ENCODE assay signal across 17 cellular contexts in genomic region chr7:102469972-102470825, GRCh38. TPM values are rescaled to one million over a fixed set of nuclear protein-coding genes. Genes with fewer than 3 reads are reported as not detected.
DNase-seq lines count a peak whose midpoint lies in the region; ATAC-seq and TF ChIP-seq lines count a peak whose summit lies in the region.
"Had no signal": no experiment of that assay in that cellular context is flagged by ENCODE, and none has a peak within 500 bp of the region (broad histone marks: within the 10 kb centered on the region; RNA-seq: fewer than 3 reads in every experiment).

No MANE protein-coding gene starts in this region.

- H3K4me1 Mint-ChIP-seq in osteocyte (ENCODE audit: unreplicated experiment) (peaks cover 10% of the 10 kb centered on the region), HFFc6 (ENCODE audit: low read depth) (peaks cover 19% of the 10 kb centered on the region)

- H3K36me3 Mint-ChIP-seq in osteocyte (ENCODE audit: unreplicated experiment), result peaks cover 4% of the 10 kb centered on the region
- peaks cover 5% of the 10 kb centered on the region; the same call in 1 of the 2 replicates for H3K36me3 Mint-ChIP-seq in HFFc6 (ENCODE audit: low read depth)

- CTCF ChIA-PET in HEK293 (lab: Yijun Ruan, JAX), result no interaction called here

- no peak overlapping the region for H3K27ac Mint-ChIP-seq in osteocyte (ENCODE audit: unreplicated experiment)
- H3K27ac Mint-ChIP-seq in HFFc6, result no peak overlapping the region
- H3K27ac Mint-ChIP-seq: activated naive CD4-positive, alpha-beta T cell treated with anti-CD3 and anti-CD28 coated beads, Interleukin-2, amount 10 ng/mL, durations not matched to agents 7 days and 5 days had no signal

- TF ChIP-seq CTCF in BE2C (IDR thresholded peaks at IDR 0.05; ENCODE audit: low read depth, low read length) (no peak), HEK293 (tag by site-specific recombination; IDR thresholded peaks at IDR 0.05) (no peak), osteocyte (IDR thresholded peaks at IDR 0.05) (no peak), HFFc6 (IDR thresholded peaks at IDR 0.05) (no peak)

- intact Hi-C loops in left cardiac atrium (cut with DNase I), result no loop called here

- H3K27me3 ChIP-seq in BE2C, result no peaks in the 10 kb centered on the region
- H3K27me3 ChIP-seq: left lung, SJSA1 had no signal

- no peak overlapping the region for H3K27ac ChIP-seq in HEK293 (ENCODE audit: extremely low read depth, low read depth, low read length)
- H3K27ac ChIP-seq: epithelial cell of prostate, left lung, SJSA1 had no signal

- no peaks in the 10 kb centered on the region for H3K27me3 Mint-ChIP-seq in osteocyte (ENCODE audit: unreplicated experiment)
- H3K27me3 Mint-ChIP-seq in HFFc6 (ENCODE audit: insufficient read depth), result peaks cover 5% of the 10 kb centered on the region
- H3K27me3 Mint-ChIP-seq: activated naive CD4-positive, alpha-beta T cell treated with anti-CD3 and anti-CD28 coated beads, Interleukin-2, amount 10 ng/mL, durations not matched to agents 7 days and 5 days; brain; naive thymus-derived CD4-positive, alpha-beta T cell had no signal

- ATAC-seq in left cardiac atrium (no peak), GM18867 (IDR thresholded peaks at IDR 0.05; ENCODE audit: unreplicated experiment) (no peak)
- ATAC-seq: left lung; naive thymus-derived CD4-positive, alpha-beta T cell had no signal

- H3K36me3 ChIP-seq in BE2C, result peaks cover 37% of the 10 kb centered on the region
- peaks cover 0 to 56% of the 10 kb centered on the region in 2 experiments; a peak in 2 of 3 replicates for H3K36me3 ChIP-seq in HEK293 (ENCODE audit: control insufficient read depth in 2 of 2, insufficient read depth in 1 of 2, low read length in 2 of 2)

- peaks cover 10% of the 10 kb centered on the region for H3K4me1 ChIP-seq in BE2C
- H3K4me1 ChIP-seq in HEK293 (ENCODE audit: control insufficient read depth, insufficient read depth, low read length), result no peaks in the 10 kb centered on the region; the same call in 1 of the 2 replicates

- H3K4me3 ChIP-seq in BE2C (ENCODE audit: low read depth, low read length) (no peak overlapping the region), HEK293 (ENCODE audit: low read depth, low read length) (no peak overlapping the region)
- H3K4me3 ChIP-seq: left lung, SJSA1 had no signal

- H3K9me3 Mint-ChIP-seq in osteocyte (ENCODE audit: unreplicated experiment), result no peaks in the 10 kb centered on the region
- H3K9me3 Mint-ChIP-seq in HFFc6, result no peaks in the 10 kb centered on the region
- H3K9me3 Mint-ChIP-seq: activated naive CD4-positive, alpha-beta T cell treated with anti-CD3 and anti-CD28 coated beads, Interleukin-2, amount 10 ng/mL, durations not matched to agents 7 days and 5 days; brain; naive thymus-derived CD4-positive, alpha-beta T cell had no signal

- no peaks in the 10 kb centered on the region for H3K9me3 ChIP-seq in BE2C
- H3K9me3 ChIP-seq in HEK293 (ENCODE audit: control insufficient read depth, insufficient read depth, low read depth, low read length), result no peaks in the 10 kb centered on the region
- H3K9me3 ChIP-seq: left lung, SJSA1 had no signal

- DNase-seq in BE2C, result peak; percentile 13
- peak; percentile 20 for DNase-seq in left cardiac atrium
- DNase-seq in osteocyte (ENCODE audit: extremely low spot score, unreplicated experiment), result peak; percentile 81
- no peak for DNase-seq in NCI-H524 treated with DMSO at 0.1 percent for 48 hours (lab: John Stamatoyannopoulos, UW)
- DNase-seq in HFFc6, result no peak
- DNase-seq: GF-D8; naive thymus-derived CD4-positive, alpha-beta T cell; NCI-H2029; NCI-H510A; retina had no signal

- H3K4me3 Mint-ChIP-seq in osteocyte (ENCODE audit: unreplicated experiment) (no peak overlapping the region), HFFc6 (no peak overlapping the region)
- H3K4me3 Mint-ChIP-seq: activated naive CD4-positive, alpha-beta T cell treated with anti-CD3 and anti-CD28 coated beads, Interleukin-2, amount 10 ng/mL, durations not matched to agents 7 days and 5 days; brain; naive thymus-derived CD4-positive, alpha-beta T cell had no signal

- POLR2A ChIA-PET in HEK293 (lab: Yijun Ruan, JAX), result no interaction called here

TF ChIP-seq in HEK293, 187 proteins besides CTCF, POLR2A, EP300 and RAD21:
- TF ChIP-seq ZNF350 (tag by site-specific recombination; IDR thresholded peaks at IDR 0.05) (no peak), ZNF623 (tag by site-specific recombination; IDR thresholded peaks at IDR 0.05) (peak; percentile 46; the same call in 1 of the 2 replicates), PRDM10 (tag by site-specific recombination; IDR thresholded peaks at IDR 0.05) (peak; percentile 60)

RNA-seq across cellular contexts. Expression of gene LRWD1, which starts 5.4 kb away (rescaled TPM):
- polyA plus RNA-seq in BE2C (2012; ENCODE audit: insufficient read depth, insufficient read length, low read depth), result 102 TPM
- total RNA-seq in left cardiac atrium (10 to 100 TPM in 1 of 2 donors, 1 to 10 TPM in 1; 9.8 to 12.2 TPM), osteocyte (20.1 and 22.1 TPM in 2 replicates)
- total RNA-seq in HFFc6 (2021; fragmentation: NEBNext Ultra II Directional; extraction: Animal tissue kit (Norgen Biotek cat#: 25700)), result 10 to 100 TPM; 19.4 to 28.2 (median 23.0) TPM

RNA-seq across cellular contexts. Expression of gene ALKBH4, which starts 5.5 kb away (rescaled TPM):
- polyA plus RNA-seq in BE2C (2012; ENCODE audit: insufficient read depth, insufficient read length, low read depth), result 41.7 TPM
- 1 to 10 TPM; 7.1 to 7.2 TPM for total RNA-seq in left cardiac atrium
- total RNA-seq in osteocyte, result 11.9 and 13.9 TPM in 2 replicates
- 10 to 100 TPM in 3 of 6 experiments, 1 to 10 TPM in 3; 9.6 to 11.0 (median 10.0) TPM for total RNA-seq in HFFc6 (2021; fragmentation: NEBNext Ultra II Directional; extraction: Animal tissue kit (Norgen Biotek cat#: 25700))

RNA-seq across cellular contexts. Expression of gene POLR2J, which starts 8.5 kb away (rescaled TPM):
- polyA plus RNA-seq in BE2C (2012; ENCODE audit: insufficient read depth, insufficient read length, low read depth), result 125 TPM
- total RNA-seq in left cardiac atrium (10 to 100 TPM; 42.9 to 52.7 TPM), osteocyte (45.2 and 45.4 TPM in 2 replicates)
- 10 to 100 TPM; 61.8 to 76.5 (median 66.0) TPM for total RNA-seq in HFFc6 (2021; fragmentation: NEBNext Ultra II Directional; extraction: Animal tissue kit (Norgen Biotek cat#: 25700))

RNA-seq across cellular contexts. Expression of gene ORAI2, which starts 36.8 kb away (rescaled TPM):
- 50.6 TPM for polyA plus RNA-seq in BE2C (2012; ENCODE audit: insufficient read depth, insufficient read length, low read depth)
- total RNA-seq in left cardiac atrium (10 to 100 TPM in 1 of 2 donors, 1 to 10 TPM in 1; 6.0 to 12.1 TPM), osteocyte (46.3 and 47.8 TPM in 2 replicates)
- total RNA-seq in HFFc6 (2021; fragmentation: NEBNext Ultra II Directional; extraction: Animal tissue kit (Norgen Biotek cat#: 25700)), result 10 to 100 TPM; 49.4 to 72.5 (median 54.9) TPM

RNA-seq across cellular contexts. Expression of gene RASA4B, which starts 47.4 kb away (rescaled TPM):
- 2.4 TPM for polyA plus RNA-seq in BE2C (2012; ENCODE audit: insufficient read depth, insufficient read length, low read depth)
- 10 to 100 TPM in 1 of 2 donors, 1 to 10 TPM in 1; 3.2 to 14.3 TPM for total RNA-seq in left cardiac atrium
- 7.4 and 11.7 TPM in 2 replicates for total RNA-seq in osteocyte
- total RNA-seq in HFFc6 (2021; fragmentation: NEBNext Ultra II Directional; extraction: Animal tissue kit (Norgen Biotek cat#: 25700)), result 10 to 100 TPM; 16.4 to 26.2 (median 20.2) TPM

Comparison
In these comparisons a context has a peak if more than half of its experiments do, and no peak if none do; other contexts are left out.
1. DNase-seq: peak in BE2C (single experiment), left cardiac atrium (single experiment) and osteocyte (single experiment); none in NCI-H524 treated with DMSO at 0.1 percent for 48 hours (single experiment) and HFFc6 (single experiment).